ENCODE assay signal across 1 cellular context in genomic region chr6:37102299-37103168, GRCh38.
A peak's percentile ranks its signal among the peaks of the same experiment; 100 is the strongest.
TF ChIP-seq lines count a peak whose summit lies in the region.

No MANE protein-coding gene starts in this region.

TF ChIP-seq in HepG2, 621 proteins besides CTCF, POLR2A, EP300 and RAD21 (continued from another document):
- 0 out of 2 replicates have a peak, but pooled peaks have one; percentile 10 for TF ChIP-seq CSRNP1 (CRISPR knock-in tag; IDR thresholded peaks at IDR 0.05)
- TF ChIP-seq NR2C2 (CRISPR knock-in tag; IDR thresholded peaks at IDR 0.05; ENCODE audit: borderline replicate concordance), result peak; percentile 42; the same call in 1 of the 2 replicates
- TF ChIP-seq, protein P1, sequence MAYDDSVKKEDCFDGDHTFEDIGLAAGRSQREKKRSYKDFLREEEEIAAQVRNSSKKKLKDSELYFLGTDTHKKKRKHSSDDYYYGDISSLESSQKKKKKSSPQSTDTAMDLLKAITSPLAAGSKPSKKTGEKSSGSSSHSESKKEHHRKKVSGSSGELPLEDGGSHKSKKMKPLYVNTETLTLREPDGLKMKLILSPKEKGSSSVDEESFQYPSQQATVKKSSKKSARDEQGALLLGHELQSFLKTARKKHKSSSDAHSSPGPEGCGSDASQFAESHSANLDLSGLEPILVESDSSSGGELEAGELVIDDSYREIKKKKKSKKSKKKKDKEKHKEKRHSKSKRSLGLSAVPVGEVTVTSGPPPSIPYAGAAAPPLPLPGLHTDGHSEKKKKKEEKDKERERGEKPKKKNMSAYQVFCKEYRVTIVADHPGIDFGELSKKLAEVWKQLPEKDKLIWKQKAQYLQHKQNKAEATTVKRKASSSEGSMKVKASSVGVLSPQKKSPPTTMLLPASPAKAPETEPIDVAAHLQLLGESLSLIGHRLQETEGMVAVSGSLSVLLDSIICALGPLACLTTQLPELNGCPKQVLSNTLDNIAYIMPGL (CRISPR knock-in tag; IDR thresholded peaks at IDR 0.05; ENCODE audit: borderline replicate concordance in 1 of 2, low read depth in 1 of 2), result peak; percentile 31 to 73; a peak in 2 of 4 replicates
- no peak for TF ChIP-seq WIZ (CRISPR knock-in tag; IDR thresholded peaks at IDR 0.05)
- peak; percentile 62 for TF ChIP-seq JARID2 (CRISPR knock-in tag; IDR thresholded peaks at IDR 0.05; ENCODE audit: insufficient replicate concordance)
- TF ChIP-seq, protein P2, sequence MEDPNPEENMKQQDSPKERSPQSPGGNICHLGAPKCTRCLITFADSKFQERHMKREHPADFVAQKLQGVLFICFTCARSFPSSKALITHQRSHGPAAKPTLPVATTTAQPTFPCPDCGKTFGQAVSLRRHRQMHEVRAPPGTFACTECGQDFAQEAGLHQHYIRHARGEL (CRISPR knock-in tag; IDR thresholded peaks at IDR 0.05), result no peak
- TF ChIP-seq, protein P3, sequence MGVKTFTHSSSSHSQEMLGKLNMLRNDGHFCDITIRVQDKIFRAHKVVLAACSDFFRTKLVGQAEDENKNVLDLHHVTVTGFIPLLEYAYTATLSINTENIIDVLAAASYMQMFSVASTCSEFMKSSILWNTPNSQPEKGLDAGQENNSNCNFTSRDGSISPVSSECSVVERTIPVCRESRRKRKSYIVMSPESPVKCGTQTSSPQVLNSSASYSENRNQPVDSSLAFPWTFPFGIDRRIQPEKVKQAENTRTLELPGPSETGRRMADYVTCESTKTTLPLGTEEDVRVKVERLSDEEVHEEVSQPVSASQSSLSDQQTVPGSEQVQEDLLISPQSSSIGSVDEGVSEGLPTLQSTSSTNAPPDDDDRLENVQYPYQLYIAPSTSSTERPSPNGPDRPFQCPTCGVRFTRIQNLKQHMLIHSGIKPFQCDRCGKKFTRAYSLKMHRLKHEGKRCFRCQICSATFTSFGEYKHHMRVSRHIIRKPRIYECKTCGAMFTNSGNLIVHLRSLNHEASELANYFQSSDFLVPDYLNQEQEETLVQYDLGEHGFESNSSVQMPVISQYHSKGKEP (CRISPR knock-in tag; IDR thresholded peaks at IDR 0.05), result no peak
- no peak for TF ChIP-seq HNRNPUL1 (IDR thresholded peaks at IDR 0.05; ENCODE audit: low read depth, low read length)
- peak; percentile 46 for TF ChIP-seq DMAP1 (CRISPR knock-in tag; IDR thresholded peaks at IDR 0.05)
- TF ChIP-seq ZFY (CRISPR knock-in tag; IDR thresholded peaks at IDR 0.05), result peak; percentile 69; the same call in 1 of the 2 replicates
- no peak for TF ChIP-seq CHCHD3 (CRISPR knock-in tag; IDR thresholded peaks at IDR 0.05)
- TF ChIP-seq ZNF616 (CRISPR knock-in tag; IDR thresholded peaks at IDR 0.05; ENCODE audit: low read depth), result peak; percentile 79; the same call in 1 of the 2 replicates
- TF ChIP-seq TRIM24 (CRISPR knock-in tag; IDR thresholded peaks at IDR 0.05), result no peak
- no peak for TF ChIP-seq BATF2 (CRISPR knock-in tag; IDR thresholded peaks at IDR 0.05)
- TF ChIP-seq ZFP36 (IDR thresholded peaks at IDR 0.05; ENCODE audit: borderline replicate concordance, low read depth, low read length, partially characterized antibody), result no peak
- no peak for TF ChIP-seq SIX4 (CRISPR knock-in tag; IDR thresholded peaks at IDR 0.05)
- no peak; the same call in 1 of the 2 replicates for TF ChIP-seq PLSCR1 (CRISPR knock-in tag; IDR thresholded peaks at IDR 0.05; ENCODE audit: borderline replicate concordance)
- peak; percentile 42; the same call in 1 of the 2 replicates for TF ChIP-seq MLX (CRISPR knock-in tag; IDR thresholded peaks at IDR 0.05)
